ENCODE assay signal across 11 cellular contexts in the genomic region with DNA sequence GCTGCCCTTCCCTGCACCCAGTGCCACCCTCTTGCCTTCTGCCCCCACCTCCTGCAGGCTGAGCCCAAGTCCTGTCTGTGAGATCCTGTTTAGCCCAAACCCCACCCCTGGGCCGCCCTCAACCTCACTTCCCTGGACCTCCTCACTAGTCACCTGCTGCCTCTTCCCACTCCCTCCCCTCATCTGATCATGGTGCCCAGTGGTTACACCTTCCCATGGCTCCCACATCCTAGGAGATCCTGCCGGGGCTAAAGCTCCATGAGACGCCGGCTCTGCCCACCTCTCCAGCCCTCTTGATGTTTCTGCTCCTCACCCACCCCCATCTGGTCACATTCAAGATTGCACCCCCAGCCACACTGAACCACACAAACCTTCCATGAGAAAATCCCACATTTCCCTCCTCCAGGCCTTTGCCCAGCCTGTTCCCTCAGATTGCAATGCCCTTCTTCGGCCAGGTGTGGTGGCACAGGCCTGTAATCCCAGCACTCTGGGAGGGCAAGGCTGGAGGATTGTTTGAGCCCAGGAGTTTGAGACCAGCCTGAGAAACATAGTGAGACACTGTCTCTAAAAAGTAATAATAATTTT. TPM values are rescaled to one million over a fixed set of nuclear protein-coding genes. Genes with fewer than 3 reads are reported as not detected.
DNase-seq lines count a peak whose midpoint lies in the region; FAIRE-seq and TF ChIP-seq lines count a peak whose summit lies in the region.
"Had no signal": no experiment of that assay in that cellular context is flagged by ENCODE, and none has a peak within 500 bp of the region (broad histone marks: within the 10 kb centered on the region; RNA-seq: fewer than 3 reads in every experiment).

No MANE protein-coding gene starts in this region.

- no peak overlapping the region for H3K4me2 ChIP-seq in OCI-LY1 (ENCODE audit: low read length)
- no peak overlapping the region for H3K4me2 ChIP-seq in endothelial cell of umbilical vein (ENCODE audit: insufficient read depth, low read length)
- H3K4me2 ChIP-seq in osteoblast (ENCODE audit: insufficient read depth, low read length): no peak overlapping the region

- no peak overlapping the region for H3K9ac ChIP-seq in OCI-LY1 (ENCODE audit: low read length)
- peak overlapping the region; percentile 44 for H3K9ac ChIP-seq in endothelial cell of umbilical vein (replicated peaks; ENCODE audit: extremely low read depth, insufficient read depth, low read length)

- H3K36me3 ChIP-seq in OCI-LY1 (ENCODE audit: insufficient read depth, low read length) (no peaks in the 10 kb centered on the region), endothelial cell of umbilical vein (ENCODE audit: control insufficient read depth in 2 of 2, extremely low read depth in 1 of 2, insufficient read depth in 2 of 2, low read length in 2 of 2) (no peaks in the 10 kb centered on the region), osteoblast (ENCODE audit: insufficient read depth, low read length) (no peaks in the 10 kb centered on the region)
- H3K36me3 ChIP-seq: right atrium auricular region had no signal

- CTCF ChIA-PET in endothelial cell of umbilical vein (lab: Charles Lee): interaction anchor here (0.6 to 2.4 kb wide), 4 partner anchors 8 to 221 kb away, joined by 3 to 15 read pairs (median 6); no protein-coding TSS in a partner anchor

- dilution Hi-C loops in endothelial cell of umbilical vein (cut with MboI; ENCODE audit: extremely low pct_ligation_motif_present, low sequenced_read_pairs): no loop called here

- no peaks in the 10 kb centered on the region for H3F3A ChIP-seq in OCI-LY1 (ENCODE audit: insufficient read depth, low read length)

- TF ChIP-seq CTCF in GM12873 (IDR thresholded peaks at IDR 0.05; ENCODE audit: insufficient read depth, low read depth, low read length, missing control alignments): peak; percentile 45
- TF ChIP-seq CTCF in OCI-LY1 (IDR thresholded peaks at IDR 0.05; ENCODE audit: low read length): peak; percentile 26; the same call in 1 of the 2 replicates
- peak; percentile 22 for TF ChIP-seq CTCF in endothelial cell of umbilical vein (IDR thresholded peaks at IDR 0.05; ENCODE audit: extremely low read depth in 1 of 2, insufficient read depth in 1 of 2, low read depth in 1 of 2, low read length in 2 of 2)
- TF ChIP-seq CTCF in osteoblast (IDR thresholded peaks at IDR 0.05; ENCODE audit: extremely low read depth, low read depth, low read length): no peak
- TF ChIP-seq CTCF in GM13976 (IDR thresholded peaks at IDR 0.05; ENCODE audit: borderline replicate concordance, control extremely low read depth, extremely low read depth, insufficient read depth, missing control alignments): no peak

- H2AFZ ChIP-seq in OCI-LY1 (ENCODE audit: low read length) (no peak overlapping the region), endothelial cell of umbilical vein (ENCODE audit: low read depth, low read length) (peak overlapping the region; percentile 45), osteoblast (ENCODE audit: low read length) (peak overlapping the region; percentile 95)

- H3K4me3 ChIP-seq in OCI-LY1 (ENCODE audit: low read depth, low read length, poor library complexity, severe bottlenecking) (no peak overlapping the region), endothelial cell of umbilical vein (replicated peaks in 1 of 3; ENCODE audit: insufficient read depth in 1 of 3, low read depth in 1 of 3, low read length in 3 of 3) (no peak overlapping the region), osteoblast (ENCODE audit: insufficient read depth, low read length) (no peak overlapping the region)
- H3K4me3 ChIP-seq: right atrium auricular region had no signal

- intact Hi-C loops in endothelial cell of umbilical vein (cut with micrococcal nuclease): loop anchor here (2.0 kb wide), 1 partner anchor 17 kb away; a partner anchor contains a TSS

- H3K4me1 ChIP-seq in OCI-LY1 (ENCODE audit: insufficient read depth, low read length, severe bottlenecking) (no peaks in the 10 kb centered on the region), endothelial cell of umbilical vein (ENCODE audit: control insufficient read depth, extremely low read depth, insufficient read depth, low read length) (peaks cover 28% of the 10 kb centered on the region), osteoblast (ENCODE audit: insufficient read depth, low read length) (peaks cover 14% of the 10 kb centered on the region)
- H3K4me1 ChIP-seq: right atrium auricular region had no signal

- FAIRE-seq in endothelial cell of umbilical vein (lab: Jason Lieb, UNC): peak; percentile 28

- H3K79me2 ChIP-seq in OCI-LY1 (ENCODE audit: insufficient read depth, low read length) (no peaks in the 10 kb centered on the region), endothelial cell of umbilical vein (ENCODE audit: control insufficient read depth, insufficient read depth, low read length) (no peaks in the 10 kb centered on the region), osteoblast (ENCODE audit: insufficient read depth, low read length) (no peaks in the 10 kb centered on the region)

- no peak overlapping the region for H3K27ac ChIP-seq in OCI-LY1 (ENCODE audit: low read depth, low read length, poor library complexity, severe bottlenecking)
- peak overlapping the region; percentile 93 for H3K27ac ChIP-seq in endothelial cell of umbilical vein (ENCODE audit: insufficient read depth, low read depth, low read length)
- peak overlapping the region; percentile 76 for H3K27ac ChIP-seq in osteoblast (ENCODE audit: low read depth, low read length)
- H3K27ac ChIP-seq: right atrium auricular region had no signal

- DNase-seq in endothelial cell of umbilical vein (ENCODE audit: low read depth, low spot score) (peak; percentile 32), osteoblast (ENCODE audit: insufficient read length, low spot score, missing footprints) (no peak), NCI-H1417 treated with DMSO at 0.1 percent for 48 hours (lab: John Stamatoyannopoulos, UW) (no peak), SKM-1 treated with dmso at 0.1 percent for 144 hours (lab: John Stamatoyannopoulos, UW; ENCODE audit: unreplicated experiment) (no peak), GM13976 (ENCODE audit: low spot score) (no peak), DMS153 (lab: John Stamatoyannopoulos, UW) (no peak)
- DNase-seq: activated naive CD4-positive, alpha-beta T cell treated with Interleukin-2 at 50 U/mL for 16 hours; NCI-H1436 treated with DMSO at 0.1 percent for 48 hours had no signal

- no TSS peak for BruUV-seq in endothelial cell of umbilical vein (replicated peaks; lab: Mats Ljungman, UMichigan)

- H3K9me3 ChIP-seq in OCI-LY1 (ENCODE audit: low read length) (no peaks in the 10 kb centered on the region), endothelial cell of umbilical vein (replicated peaks; ENCODE audit: control insufficient read depth, insufficient read depth, low read length) (no peaks in the 10 kb centered on the region), osteoblast (ENCODE audit: low read depth, low read length) (no peaks in the 10 kb centered on the region)
- H3K9me3 ChIP-seq: right atrium auricular region had no signal

- no peaks in the 10 kb centered on the region for H3K9me1 ChIP-seq in endothelial cell of umbilical vein (replicated peaks; ENCODE audit: control insufficient read depth, extremely low read depth, insufficient read depth, low read length)

- TF ChIP-seq POLR2A in endothelial cell of umbilical vein (IDR thresholded peaks at IDR 0.05; ENCODE audit: low read depth, low read length): no peak

- no peaks in the 10 kb centered on the region for H3K27me3 ChIP-seq in OCI-LY1 (ENCODE audit: insufficient read depth, low read length)
- H3K27me3 ChIP-seq in endothelial cell of umbilical vein (ENCODE audit: control insufficient read depth in 2 of 2, insufficient read depth in 2 of 2, low read length in 2 of 2): no peaks in the 10 kb centered on the region
- H3K27me3 ChIP-seq in osteoblast (ENCODE audit: insufficient read depth, low read length): no peaks in the 10 kb centered on the region
- H3K27me3 ChIP-seq: right atrium auricular region had no signal

- in situ Hi-C loops in GM13976 (cut with MboI; ENCODE audit: low sequenced_read_pairs, unreplicated experiment): no loop called here

- H4K20me1 ChIP-seq in OCI-LY1 (ENCODE audit: insufficient read depth, low read length) (no peaks in the 10 kb centered on the region), endothelial cell of umbilical vein (replicated peaks; ENCODE audit: control insufficient read depth, extremely low read depth, insufficient read depth, low read length) (no peaks in the 10 kb centered on the region), osteoblast (ENCODE audit: insufficient read depth, low read length) (no peaks in the 10 kb centered on the region)

- POLR2A ChIA-PET in endothelial cell of umbilical vein (lab: Charles Lee): no interaction called here

- no peaks in the 10 kb centered on the region for H3K9me2 ChIP-seq in OCI-LY1 (ENCODE audit: low read depth, low read length)

TF ChIP-seq in endothelial cell of umbilical vein, 7 proteins besides CTCF, POLR2A, EP300 and RAD21:
- TF ChIP-seq POLR2AphosphoS5 (IDR thresholded peaks at IDR 0.05; ENCODE audit: insufficient read depth, low read depth, low read length) (no peak), FOS (IDR thresholded peaks at IDR 0.05; ENCODE audit: borderline replicate concordance, insufficient read depth, low read length) (no peak), MYC (IDR thresholded peaks at IDR 0.05; ENCODE audit: low read depth, low read length) (no peak), EZH2 (IDR thresholded peaks at IDR 0.05; ENCODE audit: borderline replicate concordance, low read depth, low read length, severe bottlenecking) (no peak), JUN (IDR thresholded peaks at IDR 0.05; ENCODE audit: borderline replicate concordance, insufficient read depth, insufficient read length, low read depth) (no peak), GATA2 (IDR thresholded peaks at IDR 0.05; ENCODE audit: insufficient read depth, insufficient read length, low read depth, low read length) (no peak)
- TF ChIP-seq, protein P1, sequence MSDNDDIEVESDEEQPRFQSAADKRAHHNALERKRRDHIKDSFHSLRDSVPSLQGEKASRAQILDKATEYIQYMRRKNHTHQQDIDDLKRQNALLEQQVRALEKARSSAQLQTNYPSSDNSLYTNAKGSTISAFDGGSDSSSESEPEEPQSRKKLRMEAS (IDR thresholded peaks at IDR 0.05; ENCODE audit: insufficient read depth, insufficient read length): no peak

RNA-seq across cellular contexts. Expression of a gene that starts 17.0 kb away (rescaled TPM):
- 1.2 and 1.7 TPM in 2 replicates for total RNA-seq in endothelial cell of umbilical vein
- 0.81 and 1.1 TPM in 2 replicates for polyA plus RNA-seq in endothelial cell of umbilical vein
- polyA plus RNA-seq in endothelial cell of umbilical vein (2011; cell fraction: cytosol; rRNA removed): 0.66 and 1.2 TPM in 2 replicates
- 1.6 and 1.7 TPM in 2 replicates for polyA plus RNA-seq in endothelial cell of umbilical vein (2011; cell fraction: nucleus; rRNA removed)
- 0.76 and 1.8 TPM in 2 replicates for polyA plus RNA-seq in endothelial cell of umbilical vein (2012)
- 1.0 and 4.3 TPM in 2 replicates for polyA minus RNA-seq in endothelial cell of umbilical vein
- polyA minus RNA-seq in endothelial cell of umbilical vein (2011; cell fraction: cytosol; rRNA and poly(A)+ RNA removed): not detected
- 0.67 and 1.5 TPM in 2 replicates for polyA minus RNA-seq in endothelial cell of umbilical vein (2011; cell fraction: nucleus; rRNA and poly(A)+ RNA removed)
- total RNA-seq in osteoblast: 0.72 and 0.88 TPM in 2 replicates

Comparison
In these comparisons a context has a peak if more than half of its experiments do, and no peak if none do; other contexts are left out.
1. CTCF ChIP-seq: peak in GM12873 (single experiment), OCI-LY1 (single experiment) and endothelial cell of umbilical vein (2 of 2); none in osteoblast (single experiment) and GM13976 (single experiment).